Comparison of ENCODE assay signal across 8 cellular contexts in the genomic region with DNA sequence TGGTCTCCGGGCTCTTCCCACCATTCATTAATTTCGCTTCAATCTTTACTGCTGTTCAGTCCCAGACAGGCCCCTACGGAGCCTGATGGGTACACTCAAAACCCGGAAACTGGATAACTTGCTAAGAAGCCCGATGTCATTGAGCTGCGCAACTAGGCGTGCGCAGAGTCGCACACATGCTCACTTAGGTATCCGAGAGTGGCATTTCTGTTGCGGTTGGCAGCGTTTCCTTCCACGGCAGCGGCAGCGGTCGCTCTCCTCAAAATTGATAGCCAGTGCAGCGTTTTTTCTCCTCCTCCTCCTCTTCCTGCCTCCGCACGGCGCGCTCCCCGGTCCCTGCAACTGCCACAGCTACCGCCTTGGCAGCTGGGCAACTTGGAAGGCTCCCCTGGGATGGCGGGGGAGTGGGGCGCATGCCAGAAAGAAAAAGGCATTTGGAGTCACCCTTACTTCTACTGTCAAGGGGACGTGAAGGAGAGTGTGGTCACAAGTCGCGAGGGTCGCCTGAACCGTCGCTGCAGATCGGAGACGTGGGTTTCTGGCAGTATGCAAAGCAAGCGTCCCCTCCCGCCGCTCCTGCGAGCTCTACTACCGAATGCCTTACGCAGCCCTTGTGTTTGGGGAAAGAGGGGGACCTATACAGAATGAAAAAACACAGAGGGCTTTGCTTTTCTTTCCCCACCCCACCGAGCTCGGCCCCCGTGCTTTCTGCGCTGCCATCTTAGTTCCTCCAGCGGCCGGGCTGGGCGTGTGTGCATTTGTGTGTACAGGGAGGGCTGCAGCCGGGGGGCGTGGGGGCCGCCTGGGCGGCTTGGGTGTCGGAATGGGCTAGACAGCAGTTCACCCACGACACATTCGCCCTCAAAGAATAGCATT. TPM values are rescaled to one million over a fixed set of nuclear protein-coding genes. Genes with fewer than 3 reads are reported as not detected.
A peak's percentile ranks its signal among the peaks of the same experiment; 100 is the strongest.
DNase-seq lines count a peak whose midpoint lies in the region; ATAC-seq and TF ChIP-seq lines count a peak whose summit lies in the region.

No MANE protein-coding gene starts in this region.

- peaks cover 41% of the 10 kb centered on the region for H3K4me1 ChIP-seq in OCI-LY1 (ENCODE audit: insufficient read depth, low read length, severe bottlenecking)
- peaks cover 32% of the 10 kb centered on the region for H3K4me1 ChIP-seq in mononuclear cell (ENCODE audit: insufficient read depth, low read length)

- peak; percentile 96 for DNase-seq in DMS 273 (lab: John Stamatoyannopoulos, UW; ENCODE audit: unreplicated experiment)
- DNase-seq in HuH-7 (ENCODE audit: low spot score) = peak; percentile 74
- DNase-seq in activated T-cell treated with anti-CD3 and anti-CD28 coated beads for 1 hour (ENCODE audit: low read depth) = peak; percentile 70
- DNase-seq in epithelial cell of prostate (ENCODE audit: low read depth, low spot score) = peak; percentile 87
- DNase-seq in stimulated activated CD8-positive, alpha-beta memory T cell treated with anti-CD3 and anti-CD28 coated beads, Interleukin-2, amount 100 ng/mL, for 48 hours (ENCODE audit: low read depth in 2 of 2) = peak; percentile 75 to 83

- H2AFZ ChIP-seq in OCI-LY1 (ENCODE audit: low read length) = no peak overlapping the region

- H3K4me3 ChIP-seq in OCI-LY1 (ENCODE audit: low read depth, low read length, poor library complexity, severe bottlenecking) (peak overlapping the region; percentile 90), mononuclear cell (ENCODE audit: low read length) (peak overlapping the region; percentile 78)

- H3K9ac ChIP-seq in OCI-LY1 (ENCODE audit: low read length) = peak overlapping the region; percentile 70

- peaks cover 10% of the 10 kb centered on the region for H3F3A ChIP-seq in OCI-LY1 (ENCODE audit: insufficient read depth, low read length)

- H3K9me3 ChIP-seq in OCI-LY1 (ENCODE audit: low read length) (no peaks in the 10 kb centered on the region), mononuclear cell (ENCODE audit: low read depth, low read length) (no peaks in the 10 kb centered on the region)

- peak overlapping the region; percentile 96 for H3K4me2 ChIP-seq in OCI-LY1 (ENCODE audit: low read length)

- H4K20me1 ChIP-seq in OCI-LY1 (ENCODE audit: insufficient read depth, low read length) = no peaks in the 10 kb centered on the region

- peak; percentile 55 for ATAC-seq in GM21526 (IDR thresholded peaks at IDR 0.05; ENCODE audit: low FRiP score, unreplicated experiment)

- H3K27ac ChIP-seq in OCI-LY1 (ENCODE audit: low read depth, low read length, poor library complexity, severe bottlenecking) (peak overlapping the region; percentile 95), epithelial cell of prostate (peak overlapping the region; percentile 75)

- no peaks in the 10 kb centered on the region for H3K9me2 ChIP-seq in OCI-LY1 (ENCODE audit: low read depth, low read length)

- H3K27me3 ChIP-seq in OCI-LY1 (ENCODE audit: insufficient read depth, low read length) = no peaks in the 10 kb centered on the region
- no peaks in the 10 kb centered on the region for H3K27me3 ChIP-seq in mononuclear cell (ENCODE audit: insufficient read depth, low read length)

- TF ChIP-seq CTCF in OCI-LY1 (IDR thresholded peaks at IDR 0.05; ENCODE audit: low read length) = no peak

- H3K36me3 ChIP-seq in OCI-LY1 (ENCODE audit: insufficient read depth, low read length) = no peaks in the 10 kb centered on the region

- H3K79me2 ChIP-seq in OCI-LY1 (ENCODE audit: insufficient read depth, low read length) = peaks cover 22% of the 10 kb centered on the region

RNA-seq across cellular contexts. Expression of gene MYCBP2, which starts 2.5 kb away (rescaled TPM):
- 186 TPM for total RNA-seq in mononuclear cell

Comparison
In these comparisons a context has a peak if more than half of its experiments do, and no peak if none do; other contexts are left out.
1. Peak in every context shown above with its lines: DNase-seq, ATAC-seq, H3K4me3 ChIP-seq and H3K27ac ChIP-seq.